Comparison of ENCODE assay signal across 1 cellular context in the genomic region with DNA sequence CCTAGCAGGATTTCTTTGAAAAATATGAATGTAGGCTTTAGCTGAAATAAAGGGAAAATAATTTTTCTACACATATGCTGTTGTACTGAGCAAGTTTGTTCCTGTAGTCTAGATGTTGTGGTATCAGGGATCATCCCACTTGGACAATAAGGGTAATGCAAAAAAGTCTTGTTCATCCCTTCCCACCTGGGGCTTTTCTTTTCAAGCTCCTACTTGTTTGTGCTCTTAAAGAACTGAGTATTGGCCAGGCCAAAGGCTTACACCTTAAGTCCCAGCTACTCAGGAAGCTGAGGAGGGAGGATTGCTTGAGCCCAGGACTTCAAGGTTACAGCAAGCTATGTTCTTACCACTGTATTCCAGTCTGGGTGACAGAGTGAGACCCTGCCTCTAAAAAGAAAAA.
TF ChIP-seq lines count a peak whose summit lies in the region.

No MANE protein-coding gene starts in this region.

TF ChIP-seq in GM23338, 12 proteins besides CTCF, POLR2A, EP300 and RAD21 (continued from another document):
- TF ChIP-seq NANOG (IDR thresholded peaks at IDR 0.05; ENCODE audit: borderline replicate concordance) (no peak), EZH2phosphoT487 (IDR thresholded peaks at IDR 0.05; ENCODE audit: unreplicated experiment) (no peak), ZNF331 (CRISPR knock-in tag; IDR thresholded peaks at IDR 0.05; ENCODE audit: low read depth) (no peak), POLR2AphosphoS5 (IDR thresholded peaks at IDR 0.05; ENCODE audit: low read depth) (no peak), ZNF114 (CRISPR knock-in tag; IDR thresholded peaks at IDR 0.05) (no peak), EZH2 (IDR thresholded peaks at IDR 0.05; ENCODE audit: low read depth, unreplicated experiment) (no peak)
- TF ChIP-seq, protein P1, sequence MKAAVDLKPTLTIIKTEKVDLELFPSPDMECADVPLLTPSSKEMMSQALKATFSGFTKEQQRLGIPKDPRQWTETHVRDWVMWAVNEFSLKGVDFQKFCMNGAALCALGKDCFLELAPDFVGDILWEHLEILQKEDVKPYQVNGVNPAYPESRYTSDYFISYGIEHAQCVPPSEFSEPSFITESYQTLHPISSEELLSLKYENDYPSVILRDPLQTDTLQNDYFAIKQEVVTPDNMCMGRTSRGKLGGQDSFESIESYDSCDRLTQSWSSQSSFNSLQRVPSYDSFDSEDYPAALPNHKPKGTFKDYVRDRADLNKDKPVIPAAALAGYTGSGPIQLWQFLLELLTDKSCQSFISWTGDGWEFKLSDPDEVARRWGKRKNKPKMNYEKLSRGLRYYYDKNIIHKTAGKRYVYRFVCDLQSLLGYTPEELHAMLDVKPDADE (IDR thresholded peaks at IDR 0.05) = no peak
- TF ChIP-seq, protein P2, sequence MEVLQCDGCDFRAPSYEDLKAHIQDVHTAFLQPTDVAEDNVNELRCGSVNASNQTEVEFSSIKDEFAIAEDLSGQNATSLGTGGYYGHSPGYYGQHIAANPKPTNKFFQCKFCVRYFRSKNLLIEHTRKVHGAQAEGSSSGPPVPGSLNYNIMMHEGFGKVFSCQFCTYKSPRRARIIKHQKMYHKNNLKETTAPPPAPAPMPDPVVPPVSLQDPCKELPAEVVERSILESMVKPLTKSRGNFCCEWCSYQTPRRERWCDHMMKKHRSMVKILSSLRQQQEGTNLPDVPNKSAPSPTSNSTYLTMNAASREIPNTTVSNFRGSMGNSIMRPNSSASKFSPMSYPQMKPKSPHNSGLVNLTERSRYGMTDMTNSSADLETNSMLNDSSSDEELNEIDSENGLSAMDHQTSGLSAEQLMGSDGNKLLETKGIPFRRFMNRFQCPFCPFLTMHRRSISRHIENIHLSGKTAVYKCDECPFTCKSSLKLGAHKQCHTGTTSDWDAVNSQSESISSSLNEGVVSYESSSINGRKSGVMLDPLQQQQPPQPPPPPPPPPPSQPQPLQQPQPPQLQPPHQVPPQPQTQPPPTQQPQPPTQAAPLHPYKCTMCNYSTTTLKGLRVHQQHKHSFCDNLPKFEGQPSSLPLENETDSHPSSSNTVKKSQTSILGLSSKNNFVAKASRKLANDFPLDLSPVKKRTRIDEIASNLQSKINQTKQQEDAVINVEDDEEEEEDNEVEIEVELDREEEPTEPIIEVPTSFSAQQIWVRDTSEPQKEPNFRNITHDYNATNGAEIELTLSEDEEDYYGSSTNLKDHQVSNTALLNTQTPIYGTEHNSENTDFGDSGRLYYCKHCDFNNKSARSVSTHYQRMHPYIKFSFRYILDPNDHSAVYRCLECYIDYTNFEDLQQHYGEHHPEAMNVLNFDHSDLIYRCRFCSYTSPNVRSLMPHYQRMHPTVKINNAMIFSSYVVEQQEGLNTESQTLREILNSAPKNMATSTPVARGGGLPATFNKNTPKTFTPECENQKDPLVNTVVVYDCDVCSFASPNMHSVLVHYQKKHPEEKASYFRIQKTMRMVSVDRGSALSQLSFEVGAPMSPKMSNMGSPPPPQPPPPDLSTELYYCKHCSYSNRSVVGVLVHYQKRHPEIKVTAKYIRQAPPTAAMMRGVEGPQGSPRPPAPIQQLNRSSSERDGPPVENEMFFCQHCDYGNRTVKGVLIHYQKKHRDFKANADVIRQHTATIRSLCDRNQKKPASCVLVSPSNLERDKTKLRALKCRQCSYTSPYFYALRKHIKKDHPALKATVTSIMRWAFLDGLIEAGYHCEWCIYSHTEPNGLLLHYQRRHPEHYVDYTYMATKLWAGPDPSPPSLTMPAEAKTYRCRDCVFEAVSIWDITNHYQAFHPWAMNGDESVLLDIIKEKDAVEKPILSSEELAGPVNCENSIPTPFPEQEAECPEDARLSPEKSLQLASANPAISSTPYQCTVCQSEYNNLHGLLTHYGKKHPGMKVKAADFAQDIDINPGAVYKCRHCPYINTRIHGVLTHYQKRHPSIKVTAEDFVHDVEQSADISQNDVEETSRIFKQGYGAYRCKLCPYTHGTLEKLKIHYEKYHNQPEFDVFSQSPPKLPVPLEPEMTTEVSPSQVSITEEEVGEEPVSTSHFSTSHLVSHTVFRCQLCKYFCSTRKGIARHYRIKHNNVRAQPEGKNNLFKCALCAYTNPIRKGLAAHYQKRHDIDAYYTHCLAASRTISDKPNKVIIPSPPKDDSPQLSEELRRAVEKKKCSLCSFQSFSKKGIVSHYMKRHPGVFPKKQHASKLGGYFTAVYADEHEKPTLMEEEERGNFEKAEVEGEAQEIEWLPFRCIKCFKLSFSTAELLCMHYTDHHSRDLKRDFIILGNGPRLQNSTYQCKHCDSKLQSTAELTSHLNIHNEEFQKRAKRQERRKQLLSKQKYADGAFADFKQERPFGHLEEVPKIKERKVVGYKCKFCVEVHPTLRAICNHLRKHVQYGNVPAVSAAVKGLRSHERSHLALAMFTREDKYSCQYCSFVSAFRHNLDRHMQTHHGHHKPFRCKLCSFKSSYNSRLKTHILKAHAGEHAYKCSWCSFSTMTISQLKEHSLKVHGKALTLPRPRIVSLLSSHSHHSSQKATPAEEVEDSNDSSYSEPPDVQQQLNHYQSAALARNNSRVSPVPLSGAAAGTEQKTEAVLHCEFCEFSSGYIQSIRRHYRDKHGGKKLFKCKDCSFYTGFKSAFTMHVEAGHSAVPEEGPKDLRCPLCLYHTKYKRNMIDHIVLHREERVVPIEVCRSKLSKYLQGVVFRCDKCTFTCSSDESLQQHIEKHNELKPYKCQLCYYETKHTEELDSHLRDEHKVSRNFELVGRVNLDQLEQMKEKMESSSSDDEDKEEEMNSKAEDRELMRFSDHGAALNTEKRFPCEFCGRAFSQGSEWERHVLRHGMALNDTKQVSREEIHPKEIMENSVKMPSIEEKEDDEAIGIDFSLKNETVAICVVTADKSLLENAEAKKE (CRISPR knock-in tag; IDR thresholded peaks at IDR 0.05) = no peak
- TF ChIP-seq, protein P3, sequence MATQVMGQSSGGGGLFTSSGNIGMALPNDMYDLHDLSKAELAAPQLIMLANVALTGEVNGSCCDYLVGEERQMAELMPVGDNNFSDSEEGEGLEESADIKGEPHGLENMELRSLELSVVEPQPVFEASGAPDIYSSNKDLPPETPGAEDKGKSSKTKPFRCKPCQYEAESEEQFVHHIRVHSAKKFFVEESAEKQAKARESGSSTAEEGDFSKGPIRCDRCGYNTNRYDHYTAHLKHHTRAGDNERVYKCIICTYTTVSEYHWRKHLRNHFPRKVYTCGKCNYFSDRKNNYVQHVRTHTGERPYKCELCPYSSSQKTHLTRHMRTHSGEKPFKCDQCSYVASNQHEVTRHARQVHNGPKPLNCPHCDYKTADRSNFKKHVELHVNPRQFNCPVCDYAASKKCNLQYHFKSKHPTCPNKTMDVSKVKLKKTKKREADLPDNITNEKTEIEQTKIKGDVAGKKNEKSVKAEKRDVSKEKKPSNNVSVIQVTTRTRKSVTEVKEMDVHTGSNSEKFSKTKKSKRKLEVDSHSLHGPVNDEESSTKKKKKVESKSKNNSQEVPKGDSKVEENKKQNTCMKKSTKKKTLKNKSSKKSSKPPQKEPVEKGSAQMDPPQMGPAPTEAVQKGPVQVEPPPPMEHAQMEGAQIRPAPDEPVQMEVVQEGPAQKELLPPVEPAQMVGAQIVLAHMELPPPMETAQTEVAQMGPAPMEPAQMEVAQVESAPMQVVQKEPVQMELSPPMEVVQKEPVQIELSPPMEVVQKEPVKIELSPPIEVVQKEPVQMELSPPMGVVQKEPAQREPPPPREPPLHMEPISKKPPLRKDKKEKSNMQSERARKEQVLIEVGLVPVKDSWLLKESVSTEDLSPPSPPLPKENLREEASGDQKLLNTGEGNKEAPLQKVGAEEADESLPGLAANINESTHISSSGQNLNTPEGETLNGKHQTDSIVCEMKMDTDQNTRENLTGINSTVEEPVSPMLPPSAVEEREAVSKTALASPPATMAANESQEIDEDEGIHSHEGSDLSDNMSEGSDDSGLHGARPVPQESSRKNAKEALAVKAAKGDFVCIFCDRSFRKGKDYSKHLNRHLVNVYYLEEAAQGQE (IDR thresholded peaks at IDR 0.05; ENCODE audit: unreplicated experiment) = no peak
